Comparison of ENCODE assay signal across 14 cellular contexts in the genomic region with DNA sequence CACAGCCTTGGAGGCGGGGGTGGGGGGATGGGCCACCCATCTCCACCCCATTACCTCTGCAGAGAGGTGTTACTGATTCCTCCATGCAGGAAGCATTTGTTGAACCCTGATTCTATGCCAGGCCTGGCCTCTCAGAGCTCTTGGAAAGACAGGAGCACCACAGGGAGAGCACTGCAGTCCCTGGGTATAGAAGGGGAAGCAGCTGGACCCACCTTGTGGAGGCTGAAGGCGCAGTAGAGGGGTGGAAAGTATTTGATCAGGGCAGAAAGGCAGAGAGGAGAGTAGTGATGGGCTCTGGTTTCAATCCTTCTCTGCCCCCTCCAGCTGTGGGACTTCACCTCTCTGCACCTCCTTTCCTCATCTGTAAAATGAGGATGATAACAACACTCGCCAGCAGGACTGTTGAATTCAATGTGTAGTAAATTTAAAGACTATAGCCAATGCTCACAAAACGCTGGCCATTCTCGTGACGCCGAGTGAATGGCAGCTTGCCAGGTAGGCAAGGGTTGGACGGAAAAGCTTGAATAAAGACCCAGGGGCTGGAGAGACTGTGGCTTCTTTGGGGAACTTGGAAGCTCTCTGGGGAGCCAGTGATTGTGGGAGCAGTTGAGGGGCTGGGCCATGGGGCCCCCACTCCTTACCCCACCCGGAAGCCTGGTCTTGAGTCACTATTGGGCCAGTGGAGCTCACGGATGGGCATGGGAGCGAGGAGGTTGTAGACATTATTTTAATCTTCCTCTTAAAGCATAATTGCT. TPM values are rescaled to one million over a fixed set of nuclear protein-coding genes. Genes with fewer than 3 reads are reported as not detected.
A peak's percentile ranks its signal among the peaks of the same experiment; 100 is the strongest.
DNase-seq lines count a peak whose midpoint lies in the region; ATAC-seq, FAIRE-seq and TF ChIP-seq lines count a peak whose summit lies in the region.
"Had no signal": no experiment of that assay in that cellular context is flagged by ENCODE, and none has a peak within 500 bp of the region (broad histone marks: within the 10 kb centered on the region; RNA-seq: fewer than 3 reads in every experiment).

No MANE protein-coding gene starts in this region.

- H3K4me1 Mint-ChIP-seq in astrocyte (ENCODE audit: low read depth, unreplicated experiment), result peaks cover 16% of the 10 kb centered on the region
- H3K4me1 Mint-ChIP-seq in activated naive CD8-positive, alpha-beta T cell treated with anti-CD3 and anti-CD28 coated beads for 36 hours, result peaks cover 14% of the 10 kb centered on the region

- H3K4me1 ChIP-seq in astrocyte (ENCODE audit: insufficient read depth, low read length) (peaks cover 24% of the 10 kb centered on the region), testis (no peaks in the 10 kb centered on the region)

- H3K27me3 ChIP-seq in astrocyte (ENCODE audit: insufficient read depth, low read length) (peaks cover under 1% of the 10 kb centered on the region), testis (no peaks in the 10 kb centered on the region)

- no peak overlapping the region for H3K4me3 Mint-ChIP-seq in astrocyte (ENCODE audit: unreplicated experiment)
- no peak overlapping the region for H3K4me3 Mint-ChIP-seq in activated naive CD8-positive, alpha-beta T cell treated with anti-CD3 and anti-CD28 coated beads for 36 hours
- H3K4me3 Mint-ChIP-seq: stimulated activated naive CD8-positive, alpha-beta T cell treated with anti-CD3 and anti-CD28 coated beads, Interleukin-15, amount 100 ng/mL, for 72 hours had no signal

- TF ChIP-seq CTCF in astrocyte (IDR thresholded peaks at IDR 0.05; ENCODE audit: insufficient read depth, low read depth, low read length) (no peak), testis (IDR thresholded peaks at IDR 0.05) (no peak), D721Med (IDR thresholded peaks at IDR 0.05; ENCODE audit: insufficient read depth, missing control alignments) (no peak)

- H3K4me3 ChIP-seq in astrocyte (ENCODE audit: insufficient read depth, low read depth, low read length) (no peak overlapping the region), testis (no peak overlapping the region)

- H3K9me3 ChIP-seq in astrocyte (ENCODE audit: insufficient read depth, low read depth, low read length), result no peaks in the 10 kb centered on the region
- no peaks in the 10 kb centered on the region for H3K9me3 ChIP-seq in testis

- peak overlapping the region; percentile 51 for H2AFZ ChIP-seq in astrocyte (ENCODE audit: low read depth, low read length)

- no peaks in the 10 kb centered on the region for H3K36me3 Mint-ChIP-seq in astrocyte (ENCODE audit: low read depth, unreplicated experiment)
- no peaks in the 10 kb centered on the region for H3K36me3 Mint-ChIP-seq in activated naive CD8-positive, alpha-beta T cell treated with anti-CD3 and anti-CD28 coated beads for 36 hours
- H3K36me3 Mint-ChIP-seq: activated naive CD4-positive, alpha-beta T cell treated with anti-CD3 and anti-CD28 coated beads, Interleukin-2, amount 50 U/mL, for 72 hours had no signal

- no peak for TF ChIP-seq POLR2A in testis (IDR thresholded peaks at IDR 0.05)

- no peak for ATAC-seq in HG03159 (IDR thresholded peaks at IDR 0.05; ENCODE audit: unreplicated experiment)
- ATAC-seq: activated naive CD4-positive, alpha-beta T cell treated with anti-CD3 and anti-CD28 coated beads, Interleukin-2, amount 50 U/mL, for 72 hours; HCT116; stimulated activated naive CD8-positive, alpha-beta T cell treated with anti-CD3 and anti-CD28 coated beads, Interleukin-15, amount 100 ng/mL, for 72 hours had no signal

- no peaks in the 10 kb centered on the region for H3K9me3 Mint-ChIP-seq in astrocyte (ENCODE audit: unreplicated experiment)
- H3K9me3 Mint-ChIP-seq in activated naive CD8-positive, alpha-beta T cell treated with anti-CD3 and anti-CD28 coated beads for 36 hours, result no peaks in the 10 kb centered on the region
- H3K9me3 Mint-ChIP-seq: activated naive CD4-positive, alpha-beta T cell treated with anti-CD3 and anti-CD28 coated beads, Interleukin-2, amount 50 U/mL, for 72 hours; stimulated activated naive CD8-positive, alpha-beta T cell treated with anti-CD3 and anti-CD28 coated beads, Interleukin-15, amount 100 ng/mL, for 72 hours had no signal

- WGBS in testis, 2 donors, result 50 to 57% methylated on average over 11 of the region's 11 CpGs

- no peaks in the 10 kb centered on the region for H4K20me1 ChIP-seq in astrocyte (ENCODE audit: insufficient read depth, low read length)

- H3K4me2 ChIP-seq in astrocyte (ENCODE audit: low read length), result peak overlapping the region; percentile 60

- intact Hi-C loops in testis (cut with DNase I; ENCODE audit: low total_unique reads), result no loop called here

- H3K36me3 ChIP-seq in astrocyte (ENCODE audit: insufficient read depth, low read length) (no peaks in the 10 kb centered on the region), testis (ENCODE audit: low read depth, missing control alignments) (no peaks in the 10 kb centered on the region)

- H3K27me3 Mint-ChIP-seq in astrocyte (ENCODE audit: low read depth, unreplicated experiment), result peaks cover 51% of the 10 kb centered on the region
- H3K27me3 Mint-ChIP-seq in activated naive CD8-positive, alpha-beta T cell treated with anti-CD3 and anti-CD28 coated beads for 36 hours, result peaks cover 5% of the 10 kb centered on the region

- no peak overlapping the region for H3K27ac Mint-ChIP-seq in astrocyte (ENCODE audit: unreplicated experiment)
- H3K27ac Mint-ChIP-seq in activated naive CD8-positive, alpha-beta T cell treated with anti-CD3 and anti-CD28 coated beads for 36 hours, result no peak overlapping the region
- H3K27ac Mint-ChIP-seq: activated naive CD4-positive, alpha-beta T cell treated with anti-CD3 and anti-CD28 coated beads, Interleukin-2, amount 50 U/mL, for 72 hours; progenitor cell of endocrine pancreas had no signal

- H3K27ac ChIP-seq in astrocyte (ENCODE audit: low read depth, low read length) (no peak overlapping the region), testis (no peak overlapping the region)

- H3K9ac ChIP-seq in astrocyte (ENCODE audit: low read length), result no peak overlapping the region

- FAIRE-seq in astrocyte (lab: Jason Lieb, UNC) (no peak), D721Med (lab: Jason Lieb, UNC) (no peak)
- FAIRE-seq: TTC549 had no signal

- H3K79me2 ChIP-seq in astrocyte (ENCODE audit: insufficient read depth, low read length), result no peaks in the 10 kb centered on the region

- DNase-seq in COR-L47 (lab: John Stamatoyannopoulos, UW) (peak; percentile 72), NCI-H1092 treated with DMSO at 0.1 percent for 48 hours (lab: John Stamatoyannopoulos, UW) (peak; percentile 83), astrocyte (ENCODE audit: low read depth) (no peak), lung microvascular endothelial cell (ENCODE audit: low read depth in 2 of 2) (peak; percentile 31 to 74), testis (no peak), D721Med (ENCODE audit: insufficient read length, low spot score) (no peak)
- DNase-seq in activated naive CD8-positive, alpha-beta T cell treated with anti-CD3 and anti-CD28 coated beads for 36 hours, result no peak
- DNase-seq: stimulated activated naive CD8-positive, alpha-beta T cell treated with anti-CD3 and anti-CD28 coated beads, Interleukin-15, amount 100 ng/mL, for 72 hours had no signal

RNA-seq across cellular contexts. Expression of a gene that starts 8.0 kb away (rescaled TPM):
- total RNA-seq in astrocyte (0.41 and 0.96 TPM in 2 replicates), lung microvascular endothelial cell (not detected in 2 replicates), testis (10 to 100 TPM; 11.6 to 18.5 TPM)
- polyA plus RNA-seq in testis (ENCODE audit: insufficient read depth, low read depth, low replicate concordance), result 41.3 TPM
- total RNA-seq in activated naive CD8-positive, alpha-beta T cell treated with anti-CD3 and anti-CD28 coated beads for 36 hours, result under 1 TPM in 1 of 2 experiments, not detected in 1; 0.20 TPM
- total RNA-seq: activated naive CD4-positive, alpha-beta T cell treated with anti-CD3 and anti-CD28 coated beads, Interleukin-2, amount 50 U/mL, for 72 hours; lower leg skin had no signal

RNA-seq across cellular contexts. Expression of a gene that starts 25.6 kb away (rescaled TPM):
- total RNA-seq in astrocyte (7.2 and 13.7 TPM in 2 replicates), lung microvascular endothelial cell (under 0.01 TPM in 2 replicates), testis (1 to 10 TPM; 4.1 to 9.3 TPM)
- 14.1 TPM for polyA plus RNA-seq in testis (ENCODE audit: insufficient read depth, low read depth, low replicate concordance)
- under 1 TPM; 0.25 to 0.28 TPM for total RNA-seq in activated naive CD8-positive, alpha-beta T cell treated with anti-CD3 and anti-CD28 coated beads for 36 hours

RNA-seq across cellular contexts. Expression of a gene that starts 54.6 kb away (rescaled TPM):
- total RNA-seq in astrocyte (1.6 and 3.6 TPM in 2 replicates), lung microvascular endothelial cell (not detected in 2 replicates), testis (10 to 100 TPM; 24.0 to 39.5 TPM)
- 73.7 TPM for polyA plus RNA-seq in testis (ENCODE audit: insufficient read depth, low read depth, low replicate concordance)
- total RNA-seq in activated naive CD8-positive, alpha-beta T cell treated with anti-CD3 and anti-CD28 coated beads for 36 hours, result not detected
- total RNA-seq: activated naive CD4-positive, alpha-beta T cell treated with anti-CD3 and anti-CD28 coated beads, Interleukin-2, amount 50 U/mL, for 72 hours; progenitor cell of endocrine pancreas had no signal

Comparison
In these comparisons a context has a peak if more than half of its experiments do, and no peak if none do; other contexts are left out.
1. DNase-seq: peak in COR-L47 (single experiment), NCI-H1092 treated with DMSO at 0.1 percent for 48 hours (single experiment) and lung microvascular endothelial cell (2 of 2); none in astrocyte (single experiment), testis (single experiment), activated naive CD8-positive, alpha-beta T cell treated with anti-CD3 and anti-CD28 coated beads for 36 hours (single experiment) and D721Med (single experiment).